ENCODE assay signal across 8 cellular contexts in the genomic region with DNA sequence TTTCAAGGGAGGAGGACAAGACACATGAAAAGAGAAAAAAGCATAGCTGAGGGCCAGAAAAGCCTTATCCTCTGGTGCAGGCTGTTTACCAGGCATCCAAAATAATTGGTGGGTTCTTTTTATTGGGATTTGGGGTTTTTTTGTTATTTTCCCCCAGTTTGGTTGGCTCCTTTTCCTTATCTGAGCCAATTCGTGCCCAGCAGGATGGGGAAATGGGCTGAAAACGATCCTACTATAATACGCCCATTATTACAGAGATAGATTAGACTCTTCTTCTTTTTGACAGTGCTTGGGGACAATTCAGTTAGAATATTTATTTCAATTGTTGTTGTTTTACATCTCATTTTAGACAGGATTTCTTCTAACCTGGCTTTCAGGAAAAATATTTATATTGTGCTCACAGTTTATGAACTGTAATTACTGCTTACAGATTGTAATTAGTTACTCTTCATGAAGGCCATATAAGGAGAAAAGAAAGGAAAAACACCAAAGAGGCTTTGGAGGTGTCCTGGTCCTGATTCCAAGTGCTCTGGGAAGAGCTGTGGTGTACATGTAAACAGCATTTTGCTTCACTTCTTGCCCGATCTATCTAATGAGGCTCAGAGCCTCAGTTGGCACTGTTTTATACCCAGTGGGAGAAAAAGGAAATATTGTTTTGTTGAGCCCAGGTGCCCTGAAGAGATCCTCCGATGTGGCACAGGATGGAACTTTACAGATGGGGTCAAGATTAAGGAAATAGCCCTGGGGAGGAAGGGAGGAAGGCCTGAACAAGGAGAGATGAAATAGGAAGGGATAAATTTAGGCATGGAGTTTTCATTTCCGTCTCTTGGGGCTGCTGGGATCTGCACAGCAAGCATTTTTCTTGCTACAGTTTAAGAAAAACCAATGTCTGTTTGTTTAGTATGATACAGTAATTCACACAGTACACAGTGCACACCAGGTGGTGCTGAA. TPM values are rescaled to one million over a fixed set of nuclear protein-coding genes. Genes with fewer than 3 reads are reported as not detected.
A peak's percentile ranks its signal among the peaks of the same experiment; 100 is the strongest.
DNase-seq lines count a peak whose midpoint lies in the region; ATAC-seq and TF ChIP-seq lines count a peak whose summit lies in the region.

No MANE protein-coding gene starts in this region.

- peaks cover 0 to 55% (median 36%) of the 10 kb centered on the region in 12 donors for H3K4me1 ChIP-seq in heart left ventricle
- H3K4me1 ChIP-seq in psoas muscle, result peaks cover 42% of the 10 kb centered on the region

- no peak for TF ChIP-seq POLR2A in heart left ventricle (IDR thresholded peaks at IDR 0.05)

- peaks cover 28% of the 10 kb centered on the region for H3K36me3 Mint-ChIP-seq in activated CD8-positive, alpha-beta T cell treated with anti-CD3 and anti-CD28 coated beads, Interleukin-2, amount 10 ng/mL, durations not matched to agents 7 days and 5 days (ENCODE audit: low read depth)

- WGBS in heart left ventricle, 4 donors, result 1 to 6% (median 3%) methylated on average over 6 of the region's 6 CpGs
- whole genome bisulfite sequencing in psoas muscle, 3 donors, result 2 to 4% (median 3%) methylated on average over 6 of the region's 6 CpGs

- H3K36me3 ChIP-seq in KOPT-K1 (ENCODE audit: insufficient read depth, low read length), result peaks cover 20% of the 10 kb centered on the region
- H3K36me3 ChIP-seq in heart left ventricle, result peaks cover 0 to 19% (median 14%) of the 10 kb centered on the region in 9 donors
- H3K36me3 ChIP-seq in psoas muscle (ENCODE audit: insufficient read depth in 1 of 2, low read depth in 1 of 2), result peaks cover 3 to 23% of the 10 kb centered on the region in 2 donors

- intact Hi-C loops in heart left ventricle (cut with DNase I), result loop anchor here in 2 of 10 donors (5.0 to 10.0 kb wide), 2 partner anchors 136 to 161 kb away; a partner anchor contains a TSS
- intact Hi-C loops in psoas muscle (cut with DNase I), result loop anchor here in 1 of 2 donors (5.0 kb wide), 1 partner anchor 226 kb away; no protein-coding TSS in a partner anchor

- H3K9me3 ChIP-seq in KOPT-K1 (ENCODE audit: insufficient read depth, low read length, poor library complexity, severe bottlenecking) (no peaks in the 10 kb centered on the region), heart left ventricle (no peaks in the 10 kb centered on the region), psoas muscle (no peaks in the 10 kb centered on the region)

- H3K27me3 Mint-ChIP-seq in activated CD8-positive, alpha-beta T cell treated with anti-CD3 and anti-CD28 coated beads, Interleukin-2, amount 10 ng/mL, durations not matched to agents 7 days and 5 days (ENCODE audit: low read depth), result peaks cover 2% of the 10 kb centered on the region

- in situ Hi-C loops in G401 (cut with HindIII; ENCODE audit: low sequenced_read_pairs), result no loop called here

- H3K9me3 Mint-ChIP-seq in activated CD8-positive, alpha-beta T cell treated with anti-CD3 and anti-CD28 coated beads, Interleukin-2, amount 10 ng/mL, durations not matched to agents 7 days and 5 days (ENCODE audit: insufficient read depth), result no peaks in the 10 kb centered on the region

- H3K27ac Mint-ChIP-seq in activated CD8-positive, alpha-beta T cell treated with anti-CD3 and anti-CD28 coated beads, Interleukin-2, amount 10 ng/mL, durations not matched to agents 7 days and 5 days, result peak overlapping the region; percentile 92

- peak overlapping the region; percentile 95 for H3K4me3 Mint-ChIP-seq in activated CD8-positive, alpha-beta T cell treated with anti-CD3 and anti-CD28 coated beads, Interleukin-2, amount 10 ng/mL, durations not matched to agents 7 days and 5 days

- CTCF ChIA-PET in activated CD8-positive, alpha-beta T cell treated with anti-CD3 and anti-CD28 coated beads, Interleukin-2, amount 10 ng/mL, durations not matched to agents 7 days and 5 days (lab: Charles Lee), result interaction anchor here (0.8 to 2.5 kb wide), 10 partner anchors 10 to 310 kb away, joined by 3 to 6 read pairs (median 4); a partner anchor contains a TSS

- POLR2A ChIA-PET in activated CD8-positive, alpha-beta T cell treated with anti-CD3 and anti-CD28 coated beads, Interleukin-2, amount 10 ng/mL, durations not matched to agents 7 days and 5 days (lab: Charles Lee), result interaction anchor here (0.5 to 3.4 kb wide), 9 partner anchors 9 to 446 kb away, joined by 3 to 31 read pairs (median 6); a partner anchor contains a TSS

- ATAC-seq in activated CD8-positive, alpha-beta T cell treated with anti-CD3 and anti-CD28 coated beads, Interleukin-2, amount 10 ng/mL, durations not matched to agents 7 days and 5 days, result no peak
- peak in 3 of 4 donors; percentile 15 to 34 (median 25) for ATAC-seq in heart left ventricle
- peak; percentile 21 to 56 (median 29) for ATAC-seq in psoas muscle
- no peak for ATAC-seq in HG03159 (IDR thresholded peaks at IDR 0.05; ENCODE audit: unreplicated experiment)
- no peak for ATAC-seq in GM21390 (IDR thresholded peaks at IDR 0.05; ENCODE audit: unreplicated experiment)
- ATAC-seq in GM18870 (IDR thresholded peaks at IDR 0.05; ENCODE audit: unreplicated experiment), result no peak

- DNase-seq in G401 (ENCODE audit: low spot score), result peak; percentile 71
- DNase-seq in activated CD8-positive, alpha-beta T cell treated with anti-CD3 and anti-CD28 coated beads, Interleukin-2, amount 10 ng/mL, durations not matched to agents 7 days and 5 days, result peak; percentile 27
- DNase-seq in heart left ventricle, result peak in 1 of 5 donors; percentile 27
- no peak for DNase-seq in psoas muscle

- H3K27me3 ChIP-seq in heart left ventricle, result no peaks in the 10 kb centered on the region
- no peaks in the 10 kb centered on the region for H3K27me3 ChIP-seq in psoas muscle (ENCODE audit: insufficient read depth in 3 of 3, low read length in 2 of 3)

- H3K4me3 ChIP-seq in heart left ventricle (peak overlapping the region; percentile 50 to 81 (median 74)), psoas muscle (peak overlapping the region; percentile 86)

- TF ChIP-seq CTCF in heart left ventricle (IDR thresholded peaks at IDR 0.05), result no peak
- no peak for TF ChIP-seq CTCF in psoas muscle (IDR thresholded peaks at IDR 0.05)

- peaks cover 51% of the 10 kb centered on the region for H3K4me1 Mint-ChIP-seq in activated CD8-positive, alpha-beta T cell treated with anti-CD3 and anti-CD28 coated beads, Interleukin-2, amount 10 ng/mL, durations not matched to agents 7 days and 5 days (ENCODE audit: low read depth)

- H3K27ac ChIP-seq in KOPT-K1 (ENCODE audit: low read depth, low read length, poor library complexity, severe bottlenecking), result peak overlapping the region; percentile 72
- H3K27ac ChIP-seq in heart left ventricle, result peak overlapping the region; percentile 94 to 100 (median 97)
- peak overlapping the region; percentile 94 for H3K27ac ChIP-seq in psoas muscle

RNA-seq across cellular contexts. Expression of a gene that starts 0.6 kb away (rescaled TPM):
- total RNA-seq in G401 (2014; rRNA removed; shearing (Covaris generic)), result 32.1 and 49.0 TPM in 2 replicates
- 10 to 100 TPM; 28.9 to 31.2 TPM for total RNA-seq in activated CD8-positive, alpha-beta T cell treated with anti-CD3 and anti-CD28 coated beads, Interleukin-2, amount 10 ng/mL, durations not matched to agents 7 days and 5 days
- total RNA-seq in heart left ventricle (10 to 100 TPM; 38.8 to 55.4 (median 47.2) TPM), psoas muscle (100 to 1,000 TPM in 3 of 4 donors, 10 to 100 TPM in 1; 91.8 to 132 (median 112) TPM)
- polyA plus RNA-seq in heart left ventricle (10 to 100 TPM; 22.2 to 48.2 TPM), psoas muscle (100 to 1,000 TPM in 1 of 3 donors, 10 to 100 TPM in 2; 42.6 to 155 (median 46.6) TPM)

RNA-seq across cellular contexts. Expression of a gene that starts 11.1 kb away (rescaled TPM):
- 15.0 and 26.3 TPM in 2 replicates for total RNA-seq in G401 (2014; rRNA removed; shearing (Covaris generic))
- total RNA-seq in activated CD8-positive, alpha-beta T cell treated with anti-CD3 and anti-CD28 coated beads, Interleukin-2, amount 10 ng/mL, durations not matched to agents 7 days and 5 days, result 100 to 1,000 TPM; 112 to 116 TPM
- total RNA-seq in heart left ventricle (10 to 100 TPM; 16.5 to 55.5 (median 52.1) TPM), psoas muscle (10 to 100 TPM; 25.4 to 55.9 (median 49.9) TPM)
- polyA plus RNA-seq in heart left ventricle (10 to 100 TPM; 33.4 to 89.0 TPM), psoas muscle (100 to 1,000 TPM in 1 of 3 donors, 10 to 100 TPM in 2; 33.4 to 108 (median 49.2) TPM)

RNA-seq across cellular contexts. Expression of a gene that starts 59.0 kb away (rescaled TPM):
- total RNA-seq in G401 (2014; rRNA removed; shearing (Covaris generic)), result not detected in 2 replicates
- total RNA-seq in activated CD8-positive, alpha-beta T cell treated with anti-CD3 and anti-CD28 coated beads, Interleukin-2, amount 10 ng/mL, durations not matched to agents 7 days and 5 days, result not detected
- total RNA-seq in heart left ventricle (not detected), psoas muscle (not detected)
- polyA plus RNA-seq in heart left ventricle (not detected), psoas muscle (not detected)

Comparison
In these comparisons a context has a peak if more than half of its experiments do, and no peak if none do; other contexts are left out.
1. DNase-seq: peak in G401 (single experiment) and activated CD8-positive, alpha-beta T cell treated with anti-CD3 and anti-CD28 coated beads, Interleukin-2, amount 10 ng/mL, durations not matched to agents 7 days and 5 days (single experiment); none in psoas muscle (0 of 2).
2. ATAC-seq: peak in heart left ventricle (3 of 4) and psoas muscle (4 of 4); none in activated CD8-positive, alpha-beta T cell treated with anti-CD3 and anti-CD28 coated beads, Interleukin-2, amount 10 ng/mL, durations not matched to agents 7 days and 5 days (single experiment), HG03159 (single experiment), GM21390 (single experiment) and GM18870 (single experiment).
3. Peak in every context shown above with its lines, with median percentiles within 50 percentile points of each other: H3K27ac ChIP-seq.